In genomic region chr14:78904094-78904493, GRCh38 we compare ENCODE assay signal across 1 cellular context.
TF ChIP-seq lines count a peak whose summit lies in the region.

No MANE protein-coding gene starts in this region.

TF ChIP-seq in A549, 52 proteins besides CTCF, POLR2A, EP300 and RAD21:
- no peak for TF ChIP-seq PBX3 (IDR thresholded peaks at IDR 0.05)
- no peak for TF ChIP-seq KDM5A (IDR thresholded peaks at IDR 0.05)
- no peak for TF ChIP-seq JUNB (IDR thresholded peaks at IDR 0.05)
- TF ChIP-seq FOSB (CRISPR knock-in tag; IDR thresholded peaks at IDR 0.05), result no peak
- no peak for TF ChIP-seq BHLHE40 (IDR thresholded peaks at IDR 0.05; ENCODE audit: low read depth, low read length)
- no peak for TF ChIP-seq ESRRA (IDR thresholded peaks at IDR 0.05; ENCODE audit: borderline replicate concordance, low read length)
- no peak for TF ChIP-seq USF2 (IDR thresholded peaks at IDR 0.05)
- TF ChIP-seq HEYL (CRISPR knock-in tag; IDR thresholded peaks at IDR 0.05), result no peak
- no peak for TF ChIP-seq KDM1A (IDR thresholded peaks at IDR 0.05; ENCODE audit: low read depth)
- TF ChIP-seq CBX2 (IDR thresholded peaks at IDR 0.05; ENCODE audit: borderline replicate concordance, low read depth), result no peak
- TF ChIP-seq RFX5 (IDR thresholded peaks at IDR 0.05), result no peak
